ENCODE assay signal across 11 cellular contexts in genomic region chr14:91395998-91396660, GRCh38. TPM values are rescaled to one million over a fixed set of nuclear protein-coding genes. Genes with fewer than 3 reads are reported as not detected.
DNase-seq lines count a peak whose midpoint lies in the region; ATAC-seq and TF ChIP-seq lines count a peak whose summit lies in the region.
"Had no signal": no experiment of that assay in that cellular context is flagged by ENCODE, and none has a peak within 500 bp of the region (broad histone marks: within the 10 kb centered on the region; RNA-seq: fewer than 3 reads in every experiment).

No MANE protein-coding gene starts in this region.

- ATAC-seq in activated B cell treated with CpG ODN at 0.5 μM for 24 hours (ENCODE audit: low read depth): no peak
- no peak for ATAC-seq in GM21390 (IDR thresholded peaks at IDR 0.05; ENCODE audit: unreplicated experiment)
- no peak for ATAC-seq in GM19351 (IDR thresholded peaks at IDR 0.05; ENCODE audit: unreplicated experiment)
- ATAC-seq: left ventricle myocardium superior had no signal

- no peaks in the 10 kb centered on the region for H3K9me3 Mint-ChIP-seq in activated B cell treated with CpG ODN at 0.5 μM for 24 hours
- no peaks in the 10 kb centered on the region for H3K9me3 Mint-ChIP-seq in immature natural killer cell

- H3K36me3 ChIP-seq in BLaER1: no peaks in the 10 kb centered on the region
- H3K36me3 ChIP-seq: uterus had no signal

- H3K27ac Mint-ChIP-seq in activated B cell treated with CpG ODN at 0.5 μM for 24 hours: peak overlapping the region; percentile 79
- H3K27ac Mint-ChIP-seq in immature natural killer cell: peak overlapping the region; percentile 95 to 98 (median 96)

- H3K4me3 ChIP-seq in BLaER1 (no peak overlapping the region), HL-60 (replicated peaks; ENCODE audit: insufficient read depth, low read length) (no peak overlapping the region)
- H3K4me3 ChIP-seq: uterus had no signal

- H3K27me3 ChIP-seq in BLaER1 (no peaks in the 10 kb centered on the region), HL-60 (ENCODE audit: insufficient read depth, poor library complexity, severe bottlenecking) (no peaks in the 10 kb centered on the region)
- H3K27me3 ChIP-seq: uterus had no signal

- H3K36me3 Mint-ChIP-seq in activated B cell treated with CpG ODN at 0.5 μM for 24 hours (ENCODE audit: low read depth) (peaks cover 13% of the 10 kb centered on the region), immature natural killer cell (peaks cover 0 to 4% (median 4%) of the 10 kb centered on the region in 3 donors)

- no peaks in the 10 kb centered on the region for H3K9me3 ChIP-seq in BLaER1
- H3K9me3 ChIP-seq: uterus had no signal

- H3K27me3 Mint-ChIP-seq in activated B cell treated with CpG ODN at 0.5 μM for 24 hours: no peaks in the 10 kb centered on the region
- H3K27me3 Mint-ChIP-seq in immature natural killer cell (ENCODE audit: low read depth in 3 of 3): peaks cover 0 to 12% (median 9%) of the 10 kb centered on the region in 3 donors

- H3K4me1 ChIP-seq in BLaER1: peaks cover 98% of the 10 kb centered on the region
- H3K4me1 ChIP-seq: uterus had no signal

- peak overlapping the region; percentile 73 for H3K27ac ChIP-seq in BLaER1
- H3K27ac ChIP-seq in HL-60 (replicated peaks): peak overlapping the region; percentile 77

- H3K4me2 ChIP-seq in BLaER1: peak overlapping the region; percentile 87

- DNase-seq in HL-60 (ENCODE audit: low read depth in 1 of 2, low spot score in 1 of 2): peak in 1 of 2 experiments; percentile 52
- no peak for DNase-seq in activated B cell treated with CpG ODN at 0.5 μM for 24 hours
- no peak for DNase-seq in immature natural killer cell
- DNase-seq in islet precursor cell: no peak
- no peak for DNase-seq in GM03348 (ENCODE audit: low spot score)
- DNase-seq: left ventricle myocardium superior, NCI-H748 treated with DMSO at 0.1 percent for 48 hours, uterus had no signal

- peaks cover 94% of the 10 kb centered on the region for H3K4me1 Mint-ChIP-seq in activated B cell treated with CpG ODN at 0.5 μM for 24 hours
- H3K4me1 Mint-ChIP-seq in immature natural killer cell: peaks cover 96 to 100% of the 10 kb centered on the region in 2 donors

- TF ChIP-seq CTCF in HL-60 (IDR thresholded peaks at IDR 0.05; ENCODE audit: insufficient read depth, low read length) (no peak), activated B cell treated with CpG ODN at 0.5 μM for 24 hours (IDR thresholded peaks at IDR 0.05) (no peak)

- POLR2A ChIA-PET in activated B cell treated with CpG ODN at 0.5 μM for 24 hours (lab: Charles Lee): interaction anchor here (1.0 kb wide), 1 partner anchor 22 kb away, joined by 3 read pairs; no protein-coding TSS in a partner anchor

- H3K4me3 Mint-ChIP-seq in activated B cell treated with CpG ODN at 0.5 μM for 24 hours: no peak overlapping the region
- peak overlapping the region; percentile 97 to 100 (median 99) for H3K4me3 Mint-ChIP-seq in immature natural killer cell

- CTCF ChIA-PET in activated B cell treated with CpG ODN at 0.5 μM for 24 hours (lab: Charles Lee): no interaction called here

- H3K9ac ChIP-seq in BLaER1: peak overlapping the region; percentile 30

- H4K20me1 ChIP-seq in BLaER1: peaks cover 99% of the 10 kb centered on the region

- intact Hi-C loops in activated B cell treated with CpG ODN at 0.5 μM for 24 hours (cut with micrococcal nuclease): no loop called here

RNA-seq across cellular contexts. Expression of gene CCDC88C, which starts 21.5 kb away (rescaled TPM):
- total RNA-seq in activated B cell treated with CpG ODN at 0.5 μM for 24 hours: 153 and 164 TPM in 2 replicates
- polyA plus RNA-seq in immature natural killer cell: 10 to 100 TPM; 19.5 to 58.2 (median 21.2) TPM
